1 cellular context compared by ENCODE assay signal in the genomic region with DNA sequence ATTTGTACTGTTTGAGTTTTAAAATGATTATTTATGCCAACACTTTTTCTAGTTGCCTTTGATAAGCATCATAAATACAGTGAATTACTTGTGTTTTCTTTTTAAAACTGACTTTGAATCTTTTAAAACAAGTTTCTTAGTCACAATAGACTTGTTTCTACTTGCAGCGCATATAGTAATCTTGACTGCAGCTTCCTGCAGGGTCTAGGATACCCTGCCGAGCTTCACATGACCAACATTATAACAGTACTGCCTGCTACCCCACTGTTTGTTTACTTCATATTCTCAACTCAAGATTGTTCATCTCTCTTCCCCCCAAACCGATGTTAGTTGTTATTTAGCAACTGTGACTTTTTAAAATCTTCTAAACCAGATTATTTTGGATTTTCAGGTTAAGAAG.
TF ChIP-seq lines count a peak whose summit lies in the region.

No MANE protein-coding gene starts in this region.

TF ChIP-seq in WTC11, 78 proteins besides CTCF, POLR2A, EP300 and RAD21 (continued from another document):
- TF ChIP-seq, protein P1, sequence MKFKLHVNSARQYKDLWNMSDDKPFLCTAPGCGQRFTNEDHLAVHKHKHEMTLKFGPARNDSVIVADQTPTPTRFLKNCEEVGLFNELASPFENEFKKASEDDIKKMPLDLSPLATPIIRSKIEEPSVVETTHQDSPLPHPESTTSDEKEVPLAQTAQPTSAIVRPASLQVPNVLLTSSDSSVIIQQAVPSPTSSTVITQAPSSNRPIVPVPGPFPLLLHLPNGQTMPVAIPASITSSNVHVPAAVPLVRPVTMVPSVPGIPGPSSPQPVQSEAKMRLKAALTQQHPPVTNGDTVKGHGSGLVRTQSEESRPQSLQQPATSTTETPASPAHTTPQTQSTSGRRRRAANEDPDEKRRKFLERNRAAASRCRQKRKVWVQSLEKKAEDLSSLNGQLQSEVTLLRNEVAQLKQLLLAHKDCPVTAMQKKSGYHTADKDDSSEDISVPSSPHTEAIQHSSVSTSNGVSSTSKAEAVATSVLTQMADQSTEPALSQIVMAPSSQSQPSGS (CRISPR knock-in tag; IDR thresholded peaks at IDR 0.05; ENCODE audit: borderline replicate concordance, low read depth), result no peak
